Comparison of ENCODE assay signal across 1 cellular context in the genomic region with DNA sequence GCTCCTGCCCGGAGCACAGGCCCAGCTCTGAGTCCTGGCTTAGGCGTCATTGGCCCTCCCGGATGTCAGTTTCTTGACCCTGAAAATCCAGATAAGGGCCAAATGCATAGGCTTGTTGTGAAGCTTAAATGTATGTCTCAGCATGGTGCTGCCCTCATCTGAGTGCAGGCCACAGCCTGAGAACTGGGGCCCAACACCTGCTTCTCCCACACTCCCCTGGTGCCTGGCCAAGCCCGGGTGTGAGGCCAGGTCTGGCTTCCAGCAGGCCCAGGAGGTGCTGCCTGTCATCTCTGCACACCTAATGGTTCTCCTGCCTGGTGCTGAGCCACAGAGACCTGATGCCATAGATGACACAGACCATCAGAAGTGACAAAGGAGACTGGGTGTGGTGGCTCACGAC.
TF ChIP-seq lines count a peak whose summit lies in the region.

No MANE protein-coding gene starts in this region.

TF ChIP-seq in HepG2, 621 proteins besides CTCF, POLR2A, EP300 and RAD21:
- TF ChIP-seq, protein P1, sequence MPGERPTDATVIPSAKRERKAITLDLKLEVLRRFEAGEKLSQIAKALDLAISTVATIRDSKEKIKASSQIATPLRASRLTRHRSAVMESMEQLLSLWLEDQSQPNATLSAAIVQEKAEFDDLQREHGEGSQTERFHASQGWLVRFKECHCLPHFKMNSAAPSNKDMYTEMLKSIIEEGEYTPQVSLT (CRISPR knock-in tag; IDR thresholded peaks at IDR 0.05; ENCODE audit: borderline replicate concordance, low read depth), result no peak
- no peak for TF ChIP-seq ZNF556 (CRISPR knock-in tag; IDR thresholded peaks at IDR 0.05; ENCODE audit: borderline replicate concordance)
- no peak for TF ChIP-seq SALL2 (CRISPR knock-in tag; IDR thresholded peaks at IDR 0.05)
- TF ChIP-seq REXO4 (CRISPR knock-in tag; IDR thresholded peaks at IDR 0.05; ENCODE audit: borderline replicate concordance), result no peak
- no peak for TF ChIP-seq NFYC (CRISPR knock-in tag; IDR thresholded peaks at IDR 0.05)
- no peak for TF ChIP-seq HIVEP1 (CRISPR knock-in tag; IDR thresholded peaks at IDR 0.05)
- TF ChIP-seq, protein P2, sequence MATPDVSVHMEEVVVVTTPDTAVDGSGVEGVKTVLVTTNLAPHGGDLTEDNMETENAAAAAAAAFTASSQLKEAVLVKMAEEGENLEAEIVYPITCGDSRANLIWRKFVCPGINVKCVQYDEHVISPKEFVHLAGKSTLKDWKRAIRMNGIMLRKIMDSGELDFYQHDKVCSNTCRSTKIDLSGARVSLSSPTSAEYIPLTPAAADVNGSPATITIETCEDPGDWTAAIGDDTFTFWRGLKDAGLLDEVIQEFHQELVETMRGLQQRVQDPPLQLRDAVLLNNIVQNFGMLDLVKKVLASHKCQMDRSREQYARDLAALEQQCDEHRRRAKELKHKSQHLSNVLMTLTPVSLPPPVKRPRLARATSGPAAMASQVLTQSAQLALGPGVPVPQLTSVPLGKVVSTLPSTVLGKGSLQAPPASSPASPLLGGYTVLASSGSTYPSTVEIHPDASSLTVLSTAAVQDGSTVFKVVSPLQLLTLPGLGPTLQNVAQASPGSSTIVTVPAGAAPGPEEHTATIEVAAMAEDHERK (CRISPR knock-in tag; IDR thresholded peaks at IDR 0.05; ENCODE audit: low read depth), result no peak
- no peak for TF ChIP-seq FOSL2 (CRISPR knock-in tag; IDR thresholded peaks at IDR 0.05)
- TF ChIP-seq NR2F6 (IDR thresholded peaks at IDR 0.05), result no peak
- TF ChIP-seq NR2F6 (CRISPR knock-in tag; IDR thresholded peaks at IDR 0.05), result no peak
- TF ChIP-seq SP1 (IDR thresholded peaks at IDR 0.05), result no peak
- no peak for TF ChIP-seq SP1 (CRISPR knock-in tag; IDR thresholded peaks at IDR 0.05)
- TF ChIP-seq ZNF510 (CRISPR knock-in tag; IDR thresholded peaks at IDR 0.05; ENCODE audit: low read depth), result no peak
- TF ChIP-seq, protein P3, sequence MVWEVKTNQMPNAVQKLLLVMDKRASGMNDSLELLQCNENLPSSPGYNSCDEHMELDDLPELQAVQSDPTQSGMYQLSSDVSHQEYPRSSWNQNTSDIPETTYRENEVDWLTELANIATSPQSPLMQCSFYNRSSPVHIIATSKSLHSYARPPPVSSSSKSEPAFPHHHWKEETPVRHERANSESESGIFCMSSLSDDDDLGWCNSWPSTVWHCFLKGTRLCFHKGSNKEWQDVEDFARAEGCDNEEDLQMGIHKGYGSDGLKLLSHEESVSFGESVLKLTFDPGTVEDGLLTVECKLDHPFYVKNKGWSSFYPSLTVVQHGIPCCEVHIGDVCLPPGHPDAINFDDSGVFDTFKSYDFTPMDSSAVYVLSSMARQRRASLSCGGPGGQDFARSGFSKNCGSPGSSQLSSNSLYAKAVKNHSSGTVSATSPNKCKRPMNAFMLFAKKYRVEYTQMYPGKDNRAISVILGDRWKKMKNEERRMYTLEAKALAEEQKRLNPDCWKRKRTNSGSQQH (CRISPR knock-in tag; IDR thresholded peaks at IDR 0.05; ENCODE audit: low read depth), result no peak
- no peak for TF ChIP-seq AGO2 (optimal IDR thresholded peaks at IDR 0.05; ENCODE audit: low read depth, low read length)
- TF ChIP-seq HMG20A (CRISPR knock-in tag; IDR thresholded peaks at IDR 0.05; ENCODE audit: borderline replicate concordance), result no peak
- no peak for TF ChIP-seq HMGA1 (CRISPR knock-in tag; conservative IDR thresholded peaks at IDR 0.05)
- TF ChIP-seq EHMT2 (IDR thresholded peaks at IDR 0.05; ENCODE audit: borderline replicate concordance, low read depth, low read length), result no peak
- TF ChIP-seq, protein P4, sequence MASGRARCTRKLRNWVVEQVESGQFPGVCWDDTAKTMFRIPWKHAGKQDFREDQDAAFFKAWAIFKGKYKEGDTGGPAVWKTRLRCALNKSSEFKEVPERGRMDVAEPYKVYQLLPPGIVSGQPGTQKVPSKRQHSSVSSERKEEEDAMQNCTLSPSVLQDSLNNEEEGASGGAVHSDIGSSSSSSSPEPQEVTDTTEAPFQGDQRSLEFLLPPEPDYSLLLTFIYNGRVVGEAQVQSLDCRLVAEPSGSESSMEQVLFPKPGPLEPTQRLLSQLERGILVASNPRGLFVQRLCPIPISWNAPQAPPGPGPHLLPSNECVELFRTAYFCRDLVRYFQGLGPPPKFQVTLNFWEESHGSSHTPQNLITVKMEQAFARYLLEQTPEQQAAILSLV (CRISPR knock-in tag; IDR thresholded peaks at IDR 0.05; ENCODE audit: borderline replicate concordance), result no peak
- no peak for TF ChIP-seq ZNF569 (CRISPR knock-in tag; IDR thresholded peaks at IDR 0.05; ENCODE audit: borderline replicate concordance)
- TF ChIP-seq GTF3A (CRISPR knock-in tag; conservative IDR thresholded peaks at IDR 0.05), result no peak
